In genomic region chr7:107045195-107045960, GRCh38 we compare ENCODE assay signal across 8 cellular contexts. TPM values are rescaled to one million over a fixed set of nuclear protein-coding genes. Genes with fewer than 3 reads are reported as not detected.
DNase-seq lines count a peak whose midpoint lies in the region; ATAC-seq and TF ChIP-seq lines count a peak whose summit lies in the region.

No MANE protein-coding gene starts in this region.

- H3K36me3 ChIP-seq in A673 (ENCODE audit: insufficient read depth, low read length, poor library complexity, severe bottlenecking) (no peaks in the 10 kb centered on the region), H7 (replicated peaks; ENCODE audit: control insufficient read depth, insufficient read depth, low read length) (no peaks in the 10 kb centered on the region), sigmoid colon (no peaks in the 10 kb centered on the region)

- no peak overlapping the region for H3K27ac ChIP-seq in A673 (ENCODE audit: low read depth, low read length, poor library complexity, severe bottlenecking)
- peak overlapping the region; percentile 76 to 81 (median 78) for H3K27ac ChIP-seq in sigmoid colon

- POLR2A ChIA-PET in A673 (lab: Charles Lee; ENCODE audit: low non-redundant PET): no interaction called here
- POLR2A ChIA-PET in activated B cell treated with CpG ODN at 0.5 μM for 24 hours (lab: Charles Lee): no interaction called here

- H3K9me3 ChIP-seq in A673 (ENCODE audit: low read depth, low read length, poor library complexity, severe bottlenecking) (no peaks in the 10 kb centered on the region), sigmoid colon (no peaks in the 10 kb centered on the region)

- H3K27me3 ChIP-seq in A673 (replicated peaks; ENCODE audit: insufficient read depth, low read depth, low read length, poor library complexity) (no peaks in the 10 kb centered on the region), H7 (ENCODE audit: control insufficient read depth, insufficient read depth, low read length) (peaks cover 4% of the 10 kb centered on the region), sigmoid colon (no peaks in the 10 kb centered on the region)

- DNase-seq in A673 (ENCODE audit: low spot score): peak; percentile 56
- peak; percentile 59 for DNase-seq in H7
- no peak for DNase-seq in activated B cell treated with CpG ODN at 0.5 μM for 24 hours
- no peak for DNase-seq in left ventricle myocardium superior
- no peak for DNase-seq in sigmoid colon
- DNase-seq in NK-92 treated with Interleukin-12 subunit alpha and Interleukin-12 subunit beta, amount 100 ng/mL, for 24 hours (lab: John Stamatoyannopoulos, UW): no peak
- DNase-seq in stimulated activated CD4-positive, alpha-beta T cell treated with anti-CD3 and anti-CD28 coated beads, Interleukin-4, amount 100 ng/mL, for 4 hours: no peak

- TF ChIP-seq EP300 in sigmoid colon (IDR thresholded peaks at IDR 0.05): no peak

- intact Hi-C loops in A673 (cut with micrococcal nuclease; ENCODE audit: unreplicated experiment) (no loop called here), activated B cell treated with CpG ODN at 0.5 μM for 24 hours (cut with micrococcal nuclease) (loop anchor here (5.0 to 10.0 kb wide), 2 partner anchors 82 to 761 kb away; partner anchors contain the start of gene NAMPT), left ventricle myocardium superior (cut with micrococcal nuclease) (no loop called here), sigmoid colon (cut with DNase I) (loop anchor here (10.0 kb wide), 2 partner anchors 99 to 381 kb away; partner anchors contain the start of gene CCDC71L)

- peaks cover 27% of the 10 kb centered on the region for H3K27me3 Mint-ChIP-seq in activated B cell treated with CpG ODN at 0.5 μM for 24 hours

- H3K4me3 ChIP-seq in A673 (ENCODE audit: low read depth, low read length, poor library complexity, severe bottlenecking) (peak overlapping the region; percentile 73), H7 (ENCODE audit: insufficient read depth, low read depth, low read length) (peak overlapping the region; percentile 83), sigmoid colon (peak overlapping the region; percentile 66 to 90 (median 77))

- CTCF ChIA-PET in A673 (lab: Charles Lee) (no interaction called here), activated B cell treated with CpG ODN at 0.5 μM for 24 hours (lab: Charles Lee) (no interaction called here)

- BruUV-seq in A673 (replicated peaks; lab: Mats Ljungman, UMichigan): no TSS peak

- H3K4me1 Mint-ChIP-seq in activated B cell treated with CpG ODN at 0.5 μM for 24 hours: peaks cover 9% of the 10 kb centered on the region

- H3K27ac Mint-ChIP-seq in activated B cell treated with CpG ODN at 0.5 μM for 24 hours: no peak overlapping the region

- no peaks in the 10 kb centered on the region for H3K36me3 Mint-ChIP-seq in activated B cell treated with CpG ODN at 0.5 μM for 24 hours (ENCODE audit: low read depth)

- no peak for TF ChIP-seq CTCF in A673 (conservative IDR thresholded peaks at IDR 0.05; ENCODE audit: low read depth, low read length)
- TF ChIP-seq CTCF in activated B cell treated with CpG ODN at 0.5 μM for 24 hours (IDR thresholded peaks at IDR 0.05): no peak
- TF ChIP-seq CTCF in sigmoid colon (IDR thresholded peaks at IDR 0.05): no peak

- no peak for ATAC-seq in activated B cell treated with CpG ODN at 0.5 μM for 24 hours (ENCODE audit: low read depth)
- ATAC-seq in left ventricle myocardium superior: peak; percentile 9
- ATAC-seq in GM18873 (IDR thresholded peaks at IDR 0.05; ENCODE audit: low FRiP score, unreplicated experiment): no peak

- H3K9me3 Mint-ChIP-seq in activated B cell treated with CpG ODN at 0.5 μM for 24 hours: no peaks in the 10 kb centered on the region

- H3K4me1 ChIP-seq in A673 (ENCODE audit: insufficient read depth, low read length, poor library complexity, severe bottlenecking) (peaks cover 20% of the 10 kb centered on the region), sigmoid colon (peaks cover 0 to 21% (median 14%) of the 10 kb centered on the region in 4 donors)

- no peak for TF ChIP-seq POLR2A in sigmoid colon (IDR thresholded peaks at IDR 0.05)

- H3K4me3 Mint-ChIP-seq in activated B cell treated with CpG ODN at 0.5 μM for 24 hours: peak overlapping the region; percentile 86

- whole genome bisulfite sequencing in sigmoid colon, 2 donors: 2 to 4% methylated on average over 29 of the region's 29 CpGs

RNA-seq across cellular contexts. Expression of gene PRKAR2B, which starts 0.9 kb away (rescaled TPM):
- total RNA-seq in A673 (2021): 4.8 and 4.9 TPM in 2 replicates
- total RNA-seq in H7 (2014; rRNA removed; shearing (Covaris generic)): 22.9 and 29.9 TPM in 2 replicates
- total RNA-seq in activated B cell treated with CpG ODN at 0.5 μM for 24 hours: 0.64 and 0.71 TPM in 2 replicates
- total RNA-seq in left ventricle myocardium superior: 24.2 TPM
- 10 to 100 TPM; 20.2 to 40.0 (median 31.2) TPM for total RNA-seq in sigmoid colon
- 10 to 100 TPM in 2 of 3 donors, 1 to 10 TPM in 1; 8.1 to 12.6 (median 12.0) TPM for polyA plus RNA-seq in sigmoid colon

Comparison
In these comparisons a context has a peak if more than half of its experiments do, and no peak if none do; other contexts are left out.
1. DNase-seq: peak in A673 (single experiment) and H7 (single experiment); none in activated B cell treated with CpG ODN at 0.5 μM for 24 hours (single experiment), left ventricle myocardium superior (single experiment), sigmoid colon (single experiment), NK-92 treated with Interleukin-12 subunit alpha and Interleukin-12 subunit beta, amount 100 ng/mL, for 24 hours (single experiment) and stimulated activated CD4-positive, alpha-beta T cell treated with anti-CD3 and anti-CD28 coated beads, Interleukin-4, amount 100 ng/mL, for 4 hours (0 of 2).
2. intact Hi-C loops: an anchor here in activated B cell treated with CpG ODN at 0.5 μM for 24 hours (5.0 to 10.0 kb wide) and sigmoid colon (10.0 kb wide); none called in A673 and left ventricle myocardium superior.
3. Peak in every context shown above with its lines, with median percentiles within 50 percentile points of each other: H3K4me3 ChIP-seq.